Comparison of ENCODE assay signal across 17 cellular contexts in the genomic region with DNA sequence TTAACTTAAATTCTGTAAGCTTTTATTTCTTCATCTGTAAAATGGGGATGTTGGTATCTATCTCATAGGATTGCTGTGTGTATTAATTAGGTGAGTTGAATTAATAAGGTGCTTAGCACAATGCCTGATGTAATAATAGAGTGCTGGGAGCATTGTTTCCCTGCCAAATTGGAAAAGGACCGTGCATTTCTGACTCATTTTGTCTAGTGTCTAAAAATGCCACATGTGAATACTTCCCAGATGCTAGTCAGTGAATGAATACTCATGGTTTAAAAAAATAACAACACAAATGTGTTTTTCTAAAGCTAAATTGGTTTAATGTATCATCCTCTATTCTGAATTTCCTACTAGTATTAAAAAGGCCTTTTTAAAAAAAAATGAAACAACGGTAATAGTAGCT.
"Had no signal": no experiment of that assay in that cellular context is flagged by ENCODE, and none has a peak within 500 bp of the region (broad histone marks: within the 10 kb centered on the region; RNA-seq: fewer than 3 reads in every experiment).

No MANE protein-coding gene starts in this region.

- H3K9me3 Mint-ChIP-seq: activated CD4-positive, alpha-beta memory T cell treated with anti-CD3 and anti-CD28 coated beads, Interleukin-2, amount 10 ng/mL, durations not matched to agents 7 days and 5 days; activated naive CD4-positive, alpha-beta T cell treated with anti-CD3 and anti-CD28 coated beads, Interleukin-2, amount 10 ng/mL, durations not matched to agents 7 days and 5 days had no signal

- H3K36me3 Mint-ChIP-seq: activated naive CD4-positive, alpha-beta T cell treated with anti-CD3 and anti-CD28 coated beads, Interleukin-2, amount 10 ng/mL, durations not matched to agents 7 days and 5 days; natural killer cell had no signal

- H3K36me3 ChIP-seq: ascending aorta, left ventricle myocardium inferior, neutrophil, tibial artery had no signal

- H3K4me1 ChIP-seq: ascending aorta, left ventricle myocardium inferior, tibial artery had no signal

- DNase-seq: activated CD4-positive, alpha-beta memory T cell treated with anti-CD3 and anti-CD28 coated beads, Interleukin-2, amount 10 ng/mL, durations not matched to agents 7 days and 5 days; activated CD4-positive, alpha-beta T cell treated with anti-CD3 and anti-CD28 coated beads for 4 hours; activated naive CD4-positive, alpha-beta T cell treated with anti-CD3 and anti-CD28 coated beads, Interleukin-2, amount 10 ng/mL, durations not matched to agents 7 days and 5 days; activated T-cell treated with anti-CD3 and anti-CD28 coated beads, Interleukin-2, amount 50 U/mL, for 24 hours; caudate nucleus; hypothalamus; left ventricle myocardium inferior; mucosa of descending colon; natural killer cell; retina; stimulated activated CD4-positive, alpha-beta T cell treated with anti-CD3 and anti-CD28 coated beads, Interleukin-2, amount 100 ng/mL, for 48 hours; stimulated activated naive B cell treated with anti-CD40 and anti-IgM and Interleukin-4, amounts not matched to agents 10 μg/mL and 1 μg/mL and 100 μg/mL, for 72 hours; tibial artery had no signal

- H3K27me3 ChIP-seq: ascending aorta, tibial artery had no signal

- H3K4me1 Mint-ChIP-seq: activated CD4-positive, alpha-beta memory T cell treated with anti-CD3 and anti-CD28 coated beads, Interleukin-2, amount 10 ng/mL, durations not matched to agents 7 days and 5 days; activated naive CD4-positive, alpha-beta T cell treated with anti-CD3 and anti-CD28 coated beads, Interleukin-2, amount 10 ng/mL, durations not matched to agents 7 days and 5 days; memory B cell; natural killer cell; stimulated activated naive B cell treated with anti-CD40 and anti-IgM and Interleukin-4, amounts not matched to agents 10 μg/mL and 1 μg/mL and 100 μg/mL, for 72 hours had no signal

- H3K27ac Mint-ChIP-seq: activated CD4-positive, alpha-beta memory T cell treated with anti-CD3 and anti-CD28 coated beads, Interleukin-2, amount 10 ng/mL, durations not matched to agents 7 days and 5 days; activated naive CD4-positive, alpha-beta T cell treated with anti-CD3 and anti-CD28 coated beads, Interleukin-2, amount 10 ng/mL, durations not matched to agents 7 days and 5 days; activated T-cell treated with anti-CD3 and anti-CD28 coated beads, Interleukin-2, amount 50 U/mL, for 24 hours; memory B cell; natural killer cell; stimulated activated naive B cell treated with anti-CD40 and anti-IgM and Interleukin-4, amounts not matched to agents 10 μg/mL and 1 μg/mL and 100 μg/mL, for 72 hours had no signal

- H3K9me3 ChIP-seq: ascending aorta, left ventricle myocardium inferior, mucosa of descending colon, neutrophil, tibial artery had no signal

- H3K4me3 ChIP-seq: ascending aorta, left ventricle myocardium inferior, mucosa of descending colon, tibial artery had no signal

- ATAC-seq: esophagus mucosa; mucosa of descending colon; natural killer cell; stimulated activated naive B cell treated with anti-CD40 and anti-IgM and Interleukin-4, amounts not matched to agents 10 μg/mL and 1 μg/mL and 100 μg/mL, for 72 hours had no signal

- H3K4me3 Mint-ChIP-seq: activated CD4-positive, alpha-beta memory T cell treated with anti-CD3 and anti-CD28 coated beads, Interleukin-2, amount 10 ng/mL, durations not matched to agents 7 days and 5 days; activated naive CD4-positive, alpha-beta T cell treated with anti-CD3 and anti-CD28 coated beads, Interleukin-2, amount 10 ng/mL, durations not matched to agents 7 days and 5 days; activated T-cell treated with anti-CD3 and anti-CD28 coated beads, Interleukin-2, amount 50 U/mL, for 24 hours; memory B cell; natural killer cell; stimulated activated naive B cell treated with anti-CD40 and anti-IgM and Interleukin-4, amounts not matched to agents 10 μg/mL and 1 μg/mL and 100 μg/mL, for 72 hours had no signal
